ENCODE assay signal across 29 cellular contexts in genomic region chr5:88425124-88425523, GRCh38.
"Had no signal": no experiment of that assay in that cellular context is flagged by ENCODE, and none has a peak within 500 bp of the region (broad histone marks: within the 10 kb centered on the region; RNA-seq: fewer than 3 reads in every experiment).

No MANE protein-coding gene starts in this region.

- ATAC-seq: effector memory CD8-positive, alpha-beta T cell; esophagus mucosa; foreskin keratinocyte; gastrocnemius medialis; gastroesophageal sphincter; heart left ventricle; heart right ventricle had no signal

- FAIRE-seq: colon, endometrium, endothelial cell of umbilical vein, frontal cortex had no signal

- H3K9me3 Mint-ChIP-seq: effector memory CD8-positive, alpha-beta T cell; endodermal cell had no signal

- H3K36me3 ChIP-seq: colonic mucosa, esophagus muscularis mucosa, esophagus squamous epithelium, gastrocnemius medialis, heart left ventricle, heart right ventricle had no signal

- H3K4me3 Mint-ChIP-seq: dendritic cell treated with granulocyte-macrophage colony-stimulating factor and Interleukin-4, amounts not matched to agents 40 ng/mL and 50 ng/mL, for 4 days; effector memory CD8-positive, alpha-beta T cell; endodermal cell had no signal

- DNase-seq: colonic mucosa; cortex of kidney; dermis blood vessel endothelial cell; dorsolateral prefrontal cortex; effector CD4-positive, alpha-beta T cell; effector CD8-positive, alpha-beta T cell; effector memory CD4-positive, alpha-beta T cell; effector memory CD8-positive, alpha-beta T cell; endodermal cell; erythroblast; esophagus squamous epithelium; foreskin fibroblast; foreskin keratinocyte; foreskin melanocyte; gastrocnemius medialis; glutamatergic neuron; head of caudate nucleus; heart left ventricle; heart right ventricle had no signal

- H3K27ac ChIP-seq: colonic mucosa, coronary artery, dorsolateral prefrontal cortex, epithelial cell of prostate, esophagus muscularis mucosa, esophagus squamous epithelium, foreskin keratinocyte, gastrocnemius medialis, gastroesophageal sphincter, heart left ventricle, heart right ventricle had no signal

- H3K27me3 Mint-ChIP-seq: dendritic cell treated with granulocyte-macrophage colony-stimulating factor and Interleukin-4, amounts not matched to agents 40 ng/mL and 50 ng/mL, for 4 days had no signal

- H3K27me3 ChIP-seq: colonic mucosa, dorsolateral prefrontal cortex, esophagus muscularis mucosa, esophagus squamous epithelium, foreskin keratinocyte, gastrocnemius medialis, gastroesophageal sphincter, heart left ventricle, heart right ventricle had no signal

- H3K4me1 ChIP-seq: colonic mucosa, esophagus muscularis mucosa, esophagus squamous epithelium, foreskin keratinocyte, gastrocnemius medialis, gastroesophageal sphincter, heart left ventricle, heart right ventricle had no signal

- H3K9me3 ChIP-seq: colonic mucosa, esophagus muscularis mucosa, esophagus squamous epithelium, gastrocnemius medialis, gastroesophageal sphincter, heart left ventricle, heart right ventricle had no signal

- H3K27ac Mint-ChIP-seq: dendritic cell treated with granulocyte-macrophage colony-stimulating factor and Interleukin-4, amounts not matched to agents 40 ng/mL and 50 ng/mL, for 4 days; effector memory CD8-positive, alpha-beta T cell; endodermal cell had no signal

- H3K4me1 Mint-ChIP-seq: endodermal cell had no signal

- H3K4me3 ChIP-seq: colonic mucosa, coronary artery, dorsolateral prefrontal cortex, esophagus muscularis mucosa, esophagus squamous epithelium, gastrocnemius medialis, gastroesophageal sphincter, heart left ventricle, heart right ventricle had no signal
